9 cellular contexts compared by ENCODE assay signal in genomic region chr10:73873163-73873842, GRCh38. TPM values are rescaled to one million over a fixed set of nuclear protein-coding genes. Genes with fewer than 3 reads are reported as not detected.
A peak's percentile ranks its signal among the peaks of the same experiment; 100 is the strongest.
DNase-seq lines count a peak whose midpoint lies in the region; ATAC-seq and TF ChIP-seq lines count a peak whose summit lies in the region.
"Had no signal": no experiment of that assay in that cellular context is flagged by ENCODE, and none has a peak within 500 bp of the region (broad histone marks: within the 10 kb centered on the region; RNA-seq: fewer than 3 reads in every experiment).

No MANE protein-coding gene starts in this region.

- H3K9ac ChIP-seq in Loucy (ENCODE audit: low read depth, low read length, poor library complexity, severe bottlenecking), result peak overlapping the region; percentile 74

- peaks cover 13% of the 10 kb centered on the region for H3K4me1 ChIP-seq in BE2C
- peaks cover 56% of the 10 kb centered on the region for H3K4me1 ChIP-seq in Loucy (ENCODE audit: insufficient read depth, low read length, poor library complexity, severe bottlenecking)

- H3K36me3 ChIP-seq in BE2C (peaks cover 13% of the 10 kb centered on the region), Loucy (ENCODE audit: insufficient read depth, low read length) (0 out of 2 replicates have a peak, but pooled peaks cover 4% of the 10 kb centered on the region)

- H3K4me2 ChIP-seq in Loucy (ENCODE audit: low read depth, low read length, poor library complexity, severe bottlenecking), result peak overlapping the region; percentile 96

- H2AFZ ChIP-seq in Loucy (ENCODE audit: low read length), result no peak overlapping the region

- H4K20me1 ChIP-seq in Loucy (ENCODE audit: insufficient read depth, low read length, poor library complexity, severe bottlenecking), result peaks cover 24% of the 10 kb centered on the region

- no peaks in the 10 kb centered on the region for H3K9me3 Mint-ChIP-seq in dendritic cell treated with granulocyte-macrophage colony-stimulating factor and Interleukin-4, amounts not matched to agents 40 ng/mL and 50 ng/mL, for 4 days
- no peaks in the 10 kb centered on the region for H3K9me3 Mint-ChIP-seq in natural killer cell treated with Interleukin-12 subunit alpha and Interleukin-12 subunit beta and Interleukin-15 and Interleukin-18, amount 100 ng/mL, for 72 hours

- DNase-seq in BE2C (no peak), SIG-M5 (lab: John Stamatoyannopoulos, UW) (no peak)
- no peak for DNase-seq in natural killer cell treated with Interleukin-12 subunit alpha and Interleukin-12 subunit beta and Interleukin-15 and Interleukin-18, amount 100 ng/mL, for 72 hours (ENCODE audit: low spot score)
- no peak for DNase-seq in activated effector memory CD4-positive, alpha-beta T cell treated with Interleukin-2 at 50 U/mL for 16 hours
- DNase-seq: NCI-H2029 treated with DMSO at 0.1 percent for 48 hours had no signal

- no peaks in the 10 kb centered on the region for H3K9me2 ChIP-seq in Loucy (replicated peaks; ENCODE audit: low read depth, low read length)

- peaks cover 49% of the 10 kb centered on the region for H3K4me1 Mint-ChIP-seq in dendritic cell treated with granulocyte-macrophage colony-stimulating factor and Interleukin-4, amounts not matched to agents 40 ng/mL and 50 ng/mL, for 4 days (ENCODE audit: low read depth)
- peaks cover 23 to 35% of the 10 kb centered on the region in 2 donors for H3K4me1 Mint-ChIP-seq in natural killer cell treated with Interleukin-12 subunit alpha and Interleukin-12 subunit beta and Interleukin-15 and Interleukin-18, amount 100 ng/mL, for 72 hours (ENCODE audit: low read depth in 2 of 2)

- ATAC-seq in natural killer cell treated with Interleukin-12 subunit alpha and Interleukin-12 subunit beta and Interleukin-15 and Interleukin-18, amount 100 ng/mL, for 72 hours, result no peak
- ATAC-seq in GM19455 (IDR thresholded peaks at IDR 0.05; ENCODE audit: unreplicated experiment), result no peak
- no peak for ATAC-seq in HG02759 (IDR thresholded peaks at IDR 0.05; ENCODE audit: unreplicated experiment)

- TF ChIP-seq CTCF in BE2C (IDR thresholded peaks at IDR 0.05; ENCODE audit: low read depth, low read length) (no peak), Loucy (conservative IDR thresholded peaks at IDR 0.05; ENCODE audit: low read length) (no peak)

- intact Hi-C loops in dendritic cell treated with granulocyte-macrophage colony-stimulating factor and Interleukin-4, amounts not matched to agents 40 ng/mL and 50 ng/mL, for 4 days (cut with micrococcal nuclease), result no loop called here

- H3K4me3 Mint-ChIP-seq in dendritic cell treated with granulocyte-macrophage colony-stimulating factor and Interleukin-4, amounts not matched to agents 40 ng/mL and 50 ng/mL, for 4 days, result peak overlapping the region; percentile 67
- H3K4me3 Mint-ChIP-seq in natural killer cell treated with Interleukin-12 subunit alpha and Interleukin-12 subunit beta and Interleukin-15 and Interleukin-18, amount 100 ng/mL, for 72 hours, result peak overlapping the region; percentile 75

- peak overlapping the region; percentile 58 for H3K4me3 ChIP-seq in BE2C (ENCODE audit: low read depth, low read length)
- peak overlapping the region; percentile 81 for H3K4me3 ChIP-seq in Loucy (ENCODE audit: low read length, poor library complexity, severe bottlenecking)

- H3K27me3 Mint-ChIP-seq in dendritic cell treated with granulocyte-macrophage colony-stimulating factor and Interleukin-4, amounts not matched to agents 40 ng/mL and 50 ng/mL, for 4 days, result no peaks in the 10 kb centered on the region
- peaks cover 4 to 6% of the 10 kb centered on the region in 2 donors for H3K27me3 Mint-ChIP-seq in natural killer cell treated with Interleukin-12 subunit alpha and Interleukin-12 subunit beta and Interleukin-15 and Interleukin-18, amount 100 ng/mL, for 72 hours

- H3K27ac Mint-ChIP-seq in dendritic cell treated with granulocyte-macrophage colony-stimulating factor and Interleukin-4, amounts not matched to agents 40 ng/mL and 50 ng/mL, for 4 days, result peak overlapping the region; percentile 4
- H3K27ac Mint-ChIP-seq in natural killer cell treated with Interleukin-12 subunit alpha and Interleukin-12 subunit beta and Interleukin-15 and Interleukin-18, amount 100 ng/mL, for 72 hours, result peak overlapping the region; percentile 0 to 21

- H3F3A ChIP-seq in Loucy (ENCODE audit: low read depth), result no peaks in the 10 kb centered on the region

- H3K36me3 Mint-ChIP-seq in dendritic cell treated with granulocyte-macrophage colony-stimulating factor and Interleukin-4, amounts not matched to agents 40 ng/mL and 50 ng/mL, for 4 days (ENCODE audit: low read depth), result peaks cover 44% of the 10 kb centered on the region
- H3K36me3 Mint-ChIP-seq in natural killer cell treated with Interleukin-12 subunit alpha and Interleukin-12 subunit beta and Interleukin-15 and Interleukin-18, amount 100 ng/mL, for 72 hours, result no peaks in the 10 kb centered on the region

- no peaks in the 10 kb centered on the region for H3K9me3 ChIP-seq in BE2C
- H3K9me3 ChIP-seq in Loucy (ENCODE audit: insufficient read depth, low read depth, low read length), result no peaks in the 10 kb centered on the region

- H3K27me3 ChIP-seq in BE2C, result no peaks in the 10 kb centered on the region
- H3K27me3 ChIP-seq in Loucy (ENCODE audit: insufficient read depth, low read length, poor library complexity, severe bottlenecking), result no peaks in the 10 kb centered on the region

- peaks cover 60% of the 10 kb centered on the region for H3K79me2 ChIP-seq in Loucy (ENCODE audit: insufficient read depth, low read length)

RNA-seq across cellular contexts. Expression of gene CAMK2G, which starts 1.1 kb away (rescaled TPM):
- polyA plus RNA-seq in BE2C (2012; ENCODE audit: insufficient read depth, insufficient read length, low read depth), result 15.9 TPM
- 10 to 100 TPM in 1 of 2 donors, 1 to 10 TPM in 1; 6.9 to 15.3 TPM for total RNA-seq in natural killer cell treated with Interleukin-12 subunit alpha and Interleukin-12 subunit beta and Interleukin-15 and Interleukin-18, amount 100 ng/mL, for 72 hours

RNA-seq across cellular contexts. Expression of gene PLAU, which starts 37.6 kb away (rescaled TPM):
- polyA plus RNA-seq in BE2C (2012; ENCODE audit: insufficient read depth, insufficient read length, low read depth), result not detected
- not detected for total RNA-seq in natural killer cell treated with Interleukin-12 subunit alpha and Interleukin-12 subunit beta and Interleukin-15 and Interleukin-18, amount 100 ng/mL, for 72 hours
